ENCODE assay signal across 18 cellular contexts in the genomic region with DNA sequence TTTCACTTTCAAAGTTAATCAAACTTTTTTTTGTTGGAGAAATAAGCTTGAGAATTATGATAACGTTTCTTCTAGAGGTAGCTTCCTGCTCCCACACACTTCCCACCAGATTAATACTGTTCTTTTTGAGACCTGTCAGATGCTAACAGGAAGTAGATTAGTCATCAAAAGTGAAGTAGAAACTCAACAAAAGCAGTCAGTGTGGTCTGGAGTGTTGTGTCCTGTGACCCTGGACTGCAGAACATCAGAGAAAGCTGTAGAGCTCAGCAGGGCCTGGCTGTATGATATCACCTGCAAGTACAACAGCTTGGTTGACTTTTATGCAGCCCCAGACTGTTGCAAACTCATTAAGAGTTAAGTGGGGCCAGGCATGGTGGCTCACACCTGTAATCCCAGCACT.
A peak's percentile ranks its signal among the peaks of the same experiment; 100 is the strongest.
DNase-seq lines count a peak whose midpoint lies in the region; ATAC-seq and TF ChIP-seq lines count a peak whose summit lies in the region.
"Had no signal": no experiment of that assay in that cellular context is flagged by ENCODE, and none has a peak within 500 bp of the region (broad histone marks: within the 10 kb centered on the region; RNA-seq: fewer than 3 reads in every experiment).

No MANE protein-coding gene starts in this region.

- TF ChIP-seq POLR2A in transverse colon (IDR thresholded peaks at IDR 0.05) = no peak

- H3K36me3 ChIP-seq in transverse colon = no peaks in the 10 kb centered on the region
- H3K36me3 ChIP-seq: ascending aorta, suprapubic skin had no signal

- no peaks in the 10 kb centered on the region for H3K9me3 ChIP-seq in transverse colon
- H3K9me3 ChIP-seq: ascending aorta, suprapubic skin had no signal

- no peaks in the 10 kb centered on the region for H3K4me1 ChIP-seq in transverse colon
- H3K4me1 ChIP-seq: ascending aorta, suprapubic skin had no signal

- intact Hi-C loops in transverse colon (cut with DNase I; ENCODE audit: low total_unique reads) = no loop called here

- in situ Hi-C loops in transverse colon (cut with MboI; ENCODE audit: low pct_ligation_motif_present in 1 of 4, low pct_unique_long_range_greater_than_20kb in 1 of 4, low sequenced_read_pairs in 3 of 4) = no loop called here

- H3K27me3 ChIP-seq in transverse colon = no peaks in the 10 kb centered on the region
- H3K27me3 ChIP-seq: ascending aorta, suprapubic skin had no signal

- H3K27ac ChIP-seq in transverse colon = no peak overlapping the region
- H3K27ac ChIP-seq: ascending aorta, suprapubic skin had no signal

- ATAC-seq in GM18519 (IDR thresholded peaks at IDR 0.05; ENCODE audit: low FRiP score, unreplicated experiment) (peak; percentile 48), HG02852 (IDR thresholded peaks at IDR 0.05; ENCODE audit: unreplicated experiment) (peak; percentile 58)
- ATAC-seq: activated CD8-positive, alpha-beta T cell treated with anti-CD3 and anti-CD28 coated beads, Interleukin-2, amount 10 ng/mL, durations not matched to agents 7 days and 5 days; esophagus mucosa; K562; left colon; SK-N-SH treated with all-trans-retinoic acid at 6 μM for 48 hours had no signal

- TF ChIP-seq CTCF in transverse colon (IDR thresholded peaks at IDR 0.05) = no peak

- WGBS in transverse colon (ENCODE audit: low coverage in 1 of 2), 2 donors = 38 to 41% methylated on average over 1 of the region's 1 CpG

- peak; percentile 90 for DNase-seq in HT1080 (ENCODE audit: low read depth)
- DNase-seq in renal cortical epithelial cell (ENCODE audit: low read depth) = peak; percentile 28
- no peak for DNase-seq in transverse colon
- DNase-seq in NCI-H2171 treated with DMSO at 0.1 percent for 48 hours (lab: John Stamatoyannopoulos, UW) = no peak
- no peak for DNase-seq in AG08395 (ENCODE audit: low spot score)
- no peak for DNase-seq in medulla oblongata (ENCODE audit: extremely low spot score)
- DNase-seq: activated CD8-positive, alpha-beta T cell treated with anti-CD3 and anti-CD28 coated beads, Interleukin-2, amount 10 ng/mL, durations not matched to agents 7 days and 5 days; H9; left colon; NCI-H1092 treated with DMSO at 0.1 percent for 48 hours; NCI-H345 had no signal

- no peak for TF ChIP-seq EP300 in transverse colon (IDR thresholded peaks at IDR 0.05; ENCODE audit: low read depth)

- no peak overlapping the region for H3K4me3 ChIP-seq in transverse colon
- H3K4me3 ChIP-seq: ascending aorta, K562, suprapubic skin had no signal

Comparison
In these comparisons a context has a peak if more than half of its experiments do, and no peak if none do; other contexts are left out.
1. DNase-seq: peak in HT1080 (single experiment) and renal cortical epithelial cell (single experiment); none in transverse colon (single experiment), NCI-H2171 treated with DMSO at 0.1 percent for 48 hours (single experiment), AG08395 (single experiment) and medulla oblongata (single experiment).